Comparison of ENCODE assay signal across 12 cellular contexts in genomic region chr2:235940330-235940729, GRCh38.
DNase-seq lines count a peak whose midpoint lies in the region; ATAC-seq, FAIRE-seq and TF ChIP-seq lines count a peak whose summit lies in the region.
"Had no signal": no experiment of that assay in that cellular context is flagged by ENCODE, and none has a peak within 500 bp of the region (broad histone marks: within the 10 kb centered on the region; RNA-seq: fewer than 3 reads in every experiment).

No MANE protein-coding gene starts in this region.

- no peak for ATAC-seq in activated T-helper 17 cell treated with anti-CD3 and anti-CD28 coated beads, Interleukin-2, amount 50 U/mL, for 72 hours (replicated peaks)
- no peak for ATAC-seq in HG03097 (IDR thresholded peaks at IDR 0.05; ENCODE audit: low FRiP score, unreplicated experiment)
- ATAC-seq: natural killer cell; stimulated activated naive B cell treated with anti-CD40 and anti-IgM and Interleukin-4, amounts not matched to agents 10 μg/mL and 1 μg/mL and 100 μg/mL, for 72 hours had no signal

- no peaks in the 10 kb centered on the region for H3K27me3 ChIP-seq in astrocyte (ENCODE audit: insufficient read depth, low read length)

- no peaks in the 10 kb centered on the region for H3K36me3 ChIP-seq in astrocyte (ENCODE audit: insufficient read depth, low read length)

- peak; percentile 99 for FAIRE-seq in astrocyte (lab: Jason Lieb, UNC)
- FAIRE-seq: GM12892 had no signal

- peak overlapping the region; percentile 56 for H3K9ac ChIP-seq in astrocyte (ENCODE audit: low read length)

- peak overlapping the region; percentile 53 for H3K4me2 ChIP-seq in astrocyte (ENCODE audit: low read length)

- peak overlapping the region; percentile 88 for H3K27ac Mint-ChIP-seq in astrocyte (ENCODE audit: unreplicated experiment)
- H3K27ac Mint-ChIP-seq in activated T-helper 17 cell treated with anti-CD3 and anti-CD28 coated beads, Interleukin-2, amount 50 U/mL, for 72 hours: no peak overlapping the region
- H3K27ac Mint-ChIP-seq: natural killer cell; stimulated activated naive B cell treated with anti-CD40 and anti-IgM and Interleukin-4, amounts not matched to agents 10 μg/mL and 1 μg/mL and 100 μg/mL, for 72 hours had no signal

- no peaks in the 10 kb centered on the region for H3K79me2 ChIP-seq in astrocyte (ENCODE audit: insufficient read depth, low read length)

- POLR2A ChIA-PET in HEK293T (lab: Yijun Ruan, JAX): no interaction called here

- H2AFZ ChIP-seq in astrocyte (ENCODE audit: low read depth, low read length): no peak overlapping the region

- peaks cover 18% of the 10 kb centered on the region for H3K4me1 ChIP-seq in astrocyte (ENCODE audit: insufficient read depth, low read length)

- H4K20me1 ChIP-seq in astrocyte (ENCODE audit: insufficient read depth, low read length): no peaks in the 10 kb centered on the region

- DNase-seq in HT1080 (ENCODE audit: low read depth) (peak; percentile 97), astrocyte (ENCODE audit: low read depth) (peak; percentile 99), hepatic stellate cell (ENCODE audit: low spot score) (peak; percentile 97), smooth muscle cell of the brain vasculature (ENCODE audit: low read depth, low spot score) (peak; percentile 91), ecto neural progenitor cell (ENCODE audit: low spot score) (no peak), HEK293T (ENCODE audit: extremely low spot score) (no peak)
- DNase-seq: effector memory CD4-positive, alpha-beta T cell; natural killer cell; stimulated activated naive B cell treated with anti-CD40 and anti-IgM and Interleukin-4, amounts not matched to agents 10 μg/mL and 1 μg/mL and 100 μg/mL, for 72 hours had no signal

- no peak for TF ChIP-seq CTCF in astrocyte (IDR thresholded peaks at IDR 0.05; ENCODE audit: insufficient read depth, low read depth, low read length)

- CTCF ChIA-PET in HEK293T (lab: Yijun Ruan, JAX): interaction anchor here (0.7 kb wide), 1 partner anchor 37 kb away, joined by 5 read pairs; no protein-coding TSS in a partner anchor

- H3K4me3 ChIP-seq in astrocyte (ENCODE audit: insufficient read depth, low read depth, low read length): no peak overlapping the region

- peaks cover 4% of the 10 kb centered on the region for H3K9me3 Mint-ChIP-seq in astrocyte (ENCODE audit: unreplicated experiment)
- peaks cover 4% of the 10 kb centered on the region for H3K9me3 Mint-ChIP-seq in activated T-helper 17 cell treated with anti-CD3 and anti-CD28 coated beads, Interleukin-2, amount 50 U/mL, for 72 hours

- H3K27ac ChIP-seq in astrocyte (ENCODE audit: low read depth, low read length): peak overlapping the region; percentile 73

- peaks cover 18% of the 10 kb centered on the region for H3K4me1 Mint-ChIP-seq in astrocyte (ENCODE audit: low read depth, unreplicated experiment)
- peaks cover 5% of the 10 kb centered on the region for H3K4me1 Mint-ChIP-seq in activated T-helper 17 cell treated with anti-CD3 and anti-CD28 coated beads, Interleukin-2, amount 50 U/mL, for 72 hours
- H3K4me1 Mint-ChIP-seq: stimulated activated naive B cell treated with anti-CD40 and anti-IgM and Interleukin-4, amounts not matched to agents 10 μg/mL and 1 μg/mL and 100 μg/mL, for 72 hours had no signal

- H3K36me3 Mint-ChIP-seq in astrocyte (ENCODE audit: low read depth, unreplicated experiment): peaks cover 22% of the 10 kb centered on the region
- H3K36me3 Mint-ChIP-seq in activated T-helper 17 cell treated with anti-CD3 and anti-CD28 coated beads, Interleukin-2, amount 50 U/mL, for 72 hours (ENCODE audit: low read depth): peaks cover 16% of the 10 kb centered on the region
- H3K36me3 Mint-ChIP-seq: stimulated activated naive B cell treated with anti-CD40 and anti-IgM and Interleukin-4, amounts not matched to agents 10 μg/mL and 1 μg/mL and 100 μg/mL, for 72 hours had no signal

- H3K27me3 Mint-ChIP-seq in astrocyte (ENCODE audit: low read depth, unreplicated experiment): no peaks in the 10 kb centered on the region
- H3K27me3 Mint-ChIP-seq in activated T-helper 17 cell treated with anti-CD3 and anti-CD28 coated beads, Interleukin-2, amount 50 U/mL, for 72 hours: peaks cover 9% of the 10 kb centered on the region

- no peak overlapping the region for H3K4me3 Mint-ChIP-seq in astrocyte (ENCODE audit: unreplicated experiment)
- no peak overlapping the region for H3K4me3 Mint-ChIP-seq in activated T-helper 17 cell treated with anti-CD3 and anti-CD28 coated beads, Interleukin-2, amount 50 U/mL, for 72 hours
- H3K4me3 Mint-ChIP-seq: natural killer cell; stimulated activated naive B cell treated with anti-CD40 and anti-IgM and Interleukin-4, amounts not matched to agents 10 μg/mL and 1 μg/mL and 100 μg/mL, for 72 hours had no signal

- H3K9me3 ChIP-seq in astrocyte (ENCODE audit: insufficient read depth, low read depth, low read length): no peaks in the 10 kb centered on the region

TF ChIP-seq in HEK293T, 16 proteins besides CTCF, POLR2A, EP300 and RAD21:
- TF ChIP-seq ARNT (IDR thresholded peaks at IDR 0.05) (no peak), ELF4 (IDR thresholded peaks at IDR 0.05) (no peak), BHLHE40 (IDR thresholded peaks at IDR 0.05; ENCODE audit: borderline replicate concordance) (no peak), NFRKB (IDR thresholded peaks at IDR 0.05) (no peak), FOXK2 (IDR thresholded peaks at IDR 0.05) (no peak), ZNF384 (IDR thresholded peaks at IDR 0.05) (no peak), L3MBTL2 (conservative IDR thresholded peaks at IDR 0.05) (no peak)

Comparison
In these comparisons a context has a peak if more than half of its experiments do, and no peak if none do; other contexts are left out.
1. DNase-seq: peak in HT1080 (single experiment), astrocyte (single experiment), hepatic stellate cell (single experiment) and smooth muscle cell of the brain vasculature (single experiment); none in ecto neural progenitor cell (single experiment) and HEK293T (single experiment).